ENCODE assay signal across 8 cellular contexts in genomic region chr12:11650697-11651281, GRCh38. TPM values are rescaled to one million over a fixed set of nuclear protein-coding genes. Genes with fewer than 3 reads are reported as not detected.
A peak's percentile ranks its signal among the peaks of the same experiment; 100 is the strongest.
DNase-seq lines count a peak whose midpoint lies in the region; ATAC-seq and TF ChIP-seq lines count a peak whose summit lies in the region.

No MANE protein-coding gene starts in this region.

- H3K9me3 ChIP-seq in SK-N-MC (ENCODE audit: low read depth, low read length): no peaks in the 10 kb centered on the region
- no peaks in the 10 kb centered on the region for H3K9me3 ChIP-seq in ectodermal cell (ENCODE audit: control insufficient read depth, low read length)
- H3K9me3 ChIP-seq in uterus: no peaks in the 10 kb centered on the region

- H3K4me3 ChIP-seq in SK-N-MC (peak overlapping the region; percentile 86), ectodermal cell (ENCODE audit: insufficient read depth, low read depth, low read length) (peak overlapping the region; percentile 79), uterus (peak overlapping the region; percentile 84 to 88)

- TF ChIP-seq CTCF in mesothelial cell of epicardium (IDR thresholded peaks at IDR 0.05; ENCODE audit: unreplicated experiment) (no peak), uterus (IDR thresholded peaks at IDR 0.05) (no peak)

- WGBS in ectodermal cell, 2 experiments: 24 to 26% methylated on average over 7 to 9 of the region's 9 CpGs

- H3K36me3 ChIP-seq in SK-N-MC (ENCODE audit: insufficient read depth, low read length) (no peaks in the 10 kb centered on the region), ectodermal cell (ENCODE audit: control insufficient read depth, insufficient read depth, low read length) (no peaks in the 10 kb centered on the region), uterus (no peaks in the 10 kb centered on the region)

- H3K4me1 ChIP-seq in ectodermal cell (ENCODE audit: control insufficient read depth, insufficient read depth, low read length) (peaks cover 13% of the 10 kb centered on the region), uterus (peaks cover 0 to 6% of the 10 kb centered on the region in 2 donors)

- H3K27me3 ChIP-seq in ectodermal cell (ENCODE audit: control insufficient read depth, insufficient read depth, low read length, poor library complexity, severe bottlenecking): no peaks in the 10 kb centered on the region
- no peaks in the 10 kb centered on the region for H3K27me3 ChIP-seq in uterus

- H3K27ac Mint-ChIP-seq in mesothelial cell of epicardium: peak overlapping the region; percentile 98

- peak overlapping the region; percentile 61 for H3K9ac ChIP-seq in SK-N-MC (ENCODE audit: insufficient read length)

- H3K4me1 Mint-ChIP-seq in mesothelial cell of epicardium: peaks cover 35% of the 10 kb centered on the region

- intact Hi-C loops in uterus (cut with DNase I; ENCODE audit: low total_unique reads): no loop called here

- no peaks in the 10 kb centered on the region for H3K27me3 Mint-ChIP-seq in mesothelial cell of epicardium (ENCODE audit: low read depth)

- DNase-seq in CD1c-positive myeloid dendritic cell (ENCODE audit: extremely low spot score) (peak; percentile 47), HT1080 (ENCODE audit: low read depth) (peak; percentile 60), SK-N-MC (ENCODE audit: low read depth, low spot score) (no peak), mesothelial cell of epicardium (ENCODE audit: low spot score in 2 of 2, unreplicated experiment in 2 of 2) (no peak), uterus (no peak)
- no peak for DNase-seq in stimulated activated CD4-positive, alpha-beta T cell treated with anti-CD3 and anti-CD28 coated beads, Interleukin-4, amount 100 ng/mL, for 1 hour

- H3K9me3 Mint-ChIP-seq in mesothelial cell of epicardium: peaks cover under 1% of the 10 kb centered on the region

- H3K27ac ChIP-seq in SK-N-MC (no peak overlapping the region; the same call in 1 of the 2 replicates), ectodermal cell (ENCODE audit: insufficient read depth, low read depth, low read length, poor library complexity, severe bottlenecking) (no peak overlapping the region), uterus (peak overlapping the region; percentile 96 to 99)

- H3K36me3 Mint-ChIP-seq in mesothelial cell of epicardium: no peaks in the 10 kb centered on the region

- no peak for ATAC-seq in GM21381 (IDR thresholded peaks at IDR 0.05; ENCODE audit: unreplicated experiment)

- no peak for TF ChIP-seq POLR2A in uterus (IDR thresholded peaks at IDR 0.05)

- H3K4me3 Mint-ChIP-seq in mesothelial cell of epicardium: peak overlapping the region; percentile 87

RNA-seq across cellular contexts. Expression of gene ETV6, which starts 1.3 kb away (rescaled TPM):
- total RNA-seq in HT1080 (2014; rRNA removed; shearing (Covaris generic)): 7.6 and 12.4 TPM in 2 replicates
- polyA plus RNA-seq in HT1080 (2015; cell fraction: cytosol; rRNA removed): 13.4 and 17.9 TPM in 2 replicates
- 20.1 and 22.0 TPM in 2 replicates for polyA plus RNA-seq in HT1080 (2015; cell fraction: nucleus; rRNA removed)
- polyA plus RNA-seq in ectodermal cell (2013, experiment 1 of 4): 9.0 TPM
- 9.4 TPM for polyA plus RNA-seq in ectodermal cell (2013, experiment 2 of 4)
- 6.1 TPM for polyA plus RNA-seq in ectodermal cell (2013, experiment 3 of 4)
- 6.7 TPM for polyA plus RNA-seq in ectodermal cell (2013, experiment 4 of 4)
- total RNA-seq in mesothelial cell of epicardium (26.2 to 31.4 TPM (median 27.5 TPM) in 3 replicates), uterus (10 to 100 TPM in 1 of 4 donors, 1 to 10 TPM in 3; 7.6 to 45.5 (median 8.2) TPM)

Comparison
In these comparisons a context has a peak if more than half of its experiments do, and no peak if none do; other contexts are left out.
1. DNase-seq: peak in CD1c-positive myeloid dendritic cell (single experiment) and HT1080 (single experiment); none in SK-N-MC (single experiment), mesothelial cell of epicardium (0 of 2), uterus (0 of 2) and stimulated activated CD4-positive, alpha-beta T cell treated with anti-CD3 and anti-CD28 coated beads, Interleukin-4, amount 100 ng/mL, for 1 hour (single experiment).
2. H3K27ac ChIP-seq: peak in uterus (2 of 2); none in SK-N-MC (single experiment) and ectodermal cell (single experiment).
3. Peak in every context shown above with its lines, with median percentiles within 50 percentile points of each other: H3K4me3 ChIP-seq.